Comparison of ENCODE assay signal across 12 cellular contexts in genomic region chr2:74887445-74887951, GRCh38.
DNase-seq lines count a peak whose midpoint lies in the region; TF ChIP-seq lines count a peak whose summit lies in the region.
"Had no signal": no experiment of that assay in that cellular context is flagged by ENCODE, and none has a peak within 500 bp of the region (broad histone marks: within the 10 kb centered on the region; RNA-seq: fewer than 3 reads in every experiment).

No MANE protein-coding gene starts in this region.

- TF ChIP-seq CTCF in astrocyte of the spinal cord (IDR thresholded peaks at IDR 0.05; ENCODE audit: low read depth, low read length): no peak

- in situ Hi-C loops in astrocyte of the spinal cord (cut with HindIII; ENCODE audit: low sequenced_read_pairs): no loop called here

- no peak overlapping the region for H3K4me3 ChIP-seq in astrocyte of the spinal cord (ENCODE audit: low read depth, low read length)

- peak; percentile 79 for DNase-seq in AG08395 (ENCODE audit: low spot score)
- peak; percentile 97 for DNase-seq in HPDE6-E6E7 (ENCODE audit: extremely low spot score)
- peak; percentile 75 for DNase-seq in astrocyte of the spinal cord (ENCODE audit: low read depth, low spot score)
- peak; percentile 60 for DNase-seq in hepatic stellate cell (ENCODE audit: low spot score)
- no peak for DNase-seq in NK-92 (lab: John Stamatoyannopoulos, UW; ENCODE audit: unreplicated experiment)
- DNase-seq in DMS79 treated with DMSO at 0.1 percent for 48 hours (lab: John Stamatoyannopoulos, UW): no peak
- DNase-seq in OCI-M2 (lab: John Stamatoyannopoulos, UW; ENCODE audit: unreplicated experiment): no peak
- DNase-seq in NCI-H82 (lab: John Stamatoyannopoulos, UW): no peak
- DNase-seq: activated B cell treated with CpG ODN at 0.5 μM for 24 hours; left cardiac atrium; naive B cell; stimulated activated CD4-positive, alpha-beta T cell treated with anti-CD3 and anti-CD28 coated beads, Interleukin-4, amount 100 ng/mL, for 24 hours had no signal

Comparison
In these comparisons a context has a peak if more than half of its experiments do, and no peak if none do; other contexts are left out.
1. DNase-seq: peak in AG08395 (single experiment), HPDE6-E6E7 (single experiment), astrocyte of the spinal cord (single experiment) and hepatic stellate cell (single experiment); none in NK-92 (single experiment), DMS79 treated with DMSO at 0.1 percent for 48 hours (single experiment), OCI-M2 (single experiment) and NCI-H82 (single experiment).